ENCODE assay signal across 22 cellular contexts in the genomic region with DNA sequence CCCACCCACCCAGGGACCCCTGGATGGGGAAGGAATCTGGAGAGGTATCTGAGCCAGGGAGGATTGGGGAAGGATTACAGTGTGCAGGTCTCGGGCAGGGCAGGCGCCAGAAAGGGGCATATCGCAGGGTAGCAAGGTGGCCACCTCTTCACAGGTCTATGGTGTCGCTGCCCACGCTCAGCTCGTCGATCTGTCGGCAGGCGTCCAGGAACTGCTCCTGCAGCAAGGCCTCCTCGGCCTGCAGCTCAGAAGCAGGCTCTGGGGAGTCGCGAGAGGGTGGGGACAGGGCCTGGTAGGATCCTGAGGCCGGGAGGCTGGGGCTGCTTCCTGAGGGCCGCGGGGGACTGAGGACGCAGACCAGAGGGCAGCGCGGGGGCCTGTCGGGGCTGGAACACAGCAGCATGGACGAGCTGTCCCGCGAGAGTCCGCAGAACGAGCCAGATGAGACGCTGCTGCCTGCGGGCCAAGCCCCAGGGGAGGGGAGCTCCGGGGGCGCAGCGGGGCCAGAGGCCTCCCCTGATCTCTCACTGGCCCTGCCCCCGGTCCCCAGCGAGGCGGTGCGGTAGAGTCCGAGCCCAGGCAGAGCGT. TPM values are rescaled to one million over a fixed set of nuclear protein-coding genes. Genes with fewer than 3 reads are reported as not detected.
DNase-seq lines count a peak whose midpoint lies in the region; ATAC-seq and TF ChIP-seq lines count a peak whose summit lies in the region.
"Had no signal": no experiment of that assay in that cellular context is flagged by ENCODE, and none has a peak within 500 bp of the region (broad histone marks: within the 10 kb centered on the region; RNA-seq: fewer than 3 reads in every experiment).

No MANE protein-coding gene starts in this region.

- peak overlapping the region; percentile 62 for H2BK120ac ChIP-seq in neuronal stem cell (ENCODE audit: low read depth, low read length)

- H3K4me1 ChIP-seq in BLaER1 treated with 17β-estradiol and CSF1 and Interleukin-3, amounts not matched to agents 10 nM and 100 nM, result peaks cover 5 to 17% (median 10%) of the 10 kb centered on the region in 10 experiments; a peak in 17 of 20 replicates
- H3K4me1 ChIP-seq in neuronal stem cell (ENCODE audit: control insufficient read depth in 2 of 2, insufficient read depth in 1 of 2, low read depth in 1 of 2, low read length in 2 of 2), result peaks cover 3 to 5% of the 10 kb centered on the region in 2 donors
- H3K4me1 ChIP-seq: breast epithelium had no signal

- H2AK5ac ChIP-seq in neuronal stem cell (ENCODE audit: low read depth, low read length), result peak overlapping the region; percentile 65

- H2AFZ ChIP-seq in neuronal stem cell (ENCODE audit: low read length), result peak overlapping the region; percentile 17

- H3K79me1 ChIP-seq in neuronal stem cell (ENCODE audit: low read depth, low read length), result no peaks in the 10 kb centered on the region

- peak overlapping the region in 1 of 11 experiments; percentile 29; a peak in 1 of 22 replicates for H3K9ac ChIP-seq in BLaER1 treated with 17β-estradiol and CSF1 and Interleukin-3, amounts not matched to agents 10 nM and 100 nM
- peak overlapping the region; percentile 74 for H3K9ac ChIP-seq in neuronal stem cell (ENCODE audit: low read depth, low read length, poor library complexity)

- H3K23ac ChIP-seq in neuronal stem cell (ENCODE audit: low read depth, low read length, poor library complexity), result peak overlapping the region; percentile 70

- H3K4ac ChIP-seq in neuronal stem cell (ENCODE audit: low read length), result no peak overlapping the region

- H3K27ac ChIP-seq in BLaER1 treated with 17β-estradiol and CSF1 and Interleukin-3, amounts not matched to agents 10 nM and 100 nM, result no peak overlapping the region; a peak in 1 of 22 replicates
- no peak overlapping the region for H3K27ac ChIP-seq in neuronal stem cell (replicated peaks; ENCODE audit: low read length)
- H3K27ac ChIP-seq: breast epithelium, epithelial cell of prostate had no signal

- no peak; the same call in 1 of the 2 replicates for ATAC-seq in WTC11
- ATAC-seq: HCT116, Panc1 had no signal

- peak overlapping the region in 1 of 10 experiments; percentile 19; a peak in 1 of 20 replicates for H3K4me3 ChIP-seq in BLaER1 treated with 17β-estradiol and CSF1 and Interleukin-3, amounts not matched to agents 10 nM and 100 nM
- no peak overlapping the region for H3K4me3 ChIP-seq in neuronal stem cell (ENCODE audit: low read length in 2 of 2)

- no peak overlapping the region for H4K91ac ChIP-seq in neuronal stem cell (ENCODE audit: low read depth, low read length, poor library complexity)

- H3K4me2 ChIP-seq in BLaER1 treated with 17β-estradiol and CSF1 and Interleukin-3, amounts not matched to agents 10 nM and 100 nM, result peak overlapping the region in 9 of 11 experiments; percentile 43 to 63 (median 53); a peak in 16 of 22 replicates
- H3K4me2 ChIP-seq in neuronal stem cell (ENCODE audit: insufficient read depth, low read length, poor library complexity, severe bottlenecking), result no peak overlapping the region

- peak overlapping the region; percentile 89 for H3K18ac ChIP-seq in neuronal stem cell (ENCODE audit: low read length)

- H3K36me3 ChIP-seq in BLaER1 treated with 17β-estradiol and CSF1 and Interleukin-3, amounts not matched to agents 10 nM and 100 nM, result no peaks in the 10 kb centered on the region
- no peaks in the 10 kb centered on the region for H3K36me3 ChIP-seq in neuronal stem cell (replicated peaks in 1 of 2; ENCODE audit: control insufficient read depth in 2 of 2, insufficient read depth in 2 of 2, low read length in 2 of 2)
- H3K36me3 ChIP-seq: breast epithelium had no signal

- peaks cover 33 to 54% (median 47%) of the 10 kb centered on the region in 11 experiments for H3K27me3 ChIP-seq in BLaER1 treated with 17β-estradiol and CSF1 and Interleukin-3, amounts not matched to agents 10 nM and 100 nM
- peaks cover 13 to 74% (median 52%) of the 10 kb centered on the region in 3 experiments for H3K27me3 ChIP-seq in neuronal stem cell (ENCODE audit: control insufficient read depth in 3 of 3, insufficient read depth in 3 of 3, low read depth in 1 of 3, low read length in 3 of 3)

- POLR2A ChIA-PET in WTC11 (lab: Charles Lee), result no interaction called here

- H3K9me3 ChIP-seq in BLaER1 treated with 17β-estradiol and CSF1 and Interleukin-3, amounts not matched to agents 10 nM and 100 nM (replicated peaks in 1 of 11), result peaks cover 0 to 14% (median 9%) of the 10 kb centered on the region in 11 experiments; a peak in 9 of 22 replicates
- peaks cover 0 to 3% of the 10 kb centered on the region in 2 donors for H3K9me3 ChIP-seq in neuronal stem cell (replicated peaks in 1 of 2; ENCODE audit: control insufficient read depth in 2 of 2, insufficient read depth in 1 of 2, low read depth in 1 of 2, low read length in 2 of 2)
- H3K9me3 ChIP-seq: breast epithelium had no signal

- no peak overlapping the region for H2BK5ac ChIP-seq in neuronal stem cell (ENCODE audit: low read length)

- H3K36me3 Mint-ChIP-seq in T-helper 1 cell treated with Interleukin-12 subunit alpha and Interleukin-12 subunit beta and Interleukin-4 antibody, amounts not matched to agents 30 μg/mL and 1 μg/mL, for 36 hours (ENCODE audit: low read depth), result no peaks in the 10 kb centered on the region
- no peaks in the 10 kb centered on the region for H3K36me3 Mint-ChIP-seq in WTC11
- H3K36me3 Mint-ChIP-seq in activated naive CD8-positive, alpha-beta T cell treated with anti-CD3 and anti-CD28 coated beads for 36 hours, result no peaks in the 10 kb centered on the region

- no peak overlapping the region for H3K14ac ChIP-seq in neuronal stem cell (ENCODE audit: low read length)

- peak overlapping the region; percentile 92 for H2BK12ac ChIP-seq in neuronal stem cell (ENCODE audit: low read length)

- TF ChIP-seq CTCF in WTC11 (IDR thresholded peaks at IDR 0.05), result no peak

- H4K8ac ChIP-seq in neuronal stem cell (ENCODE audit: low read depth, low read length), result peak overlapping the region; percentile 74

- no peak overlapping the region for H3K27ac Mint-ChIP-seq in T-helper 1 cell treated with Interleukin-12 subunit alpha and Interleukin-12 subunit beta and Interleukin-4 antibody, amounts not matched to agents 30 μg/mL and 1 μg/mL, for 36 hours
- no peak overlapping the region for H3K27ac Mint-ChIP-seq in WTC11
- H3K27ac Mint-ChIP-seq in activated naive CD8-positive, alpha-beta T cell treated with anti-CD3 and anti-CD28 coated beads for 36 hours, result no peak overlapping the region
- H3K27ac Mint-ChIP-seq: activated naive CD4-positive, alpha-beta T cell treated with anti-CD3 and anti-CD28 coated beads for 36 hours had no signal

- no CpG with 5 or more reads among the region's 35 CpGs for WGBS in neuronal stem cell (ENCODE audit: extremely low coverage in 2 of 2, insufficient read length in 2 of 2, insufficient replicate concordance in 1 of 2), 2 donors

- H3K27me3 Mint-ChIP-seq in T-helper 1 cell treated with Interleukin-12 subunit alpha and Interleukin-12 subunit beta and Interleukin-4 antibody, amounts not matched to agents 30 μg/mL and 1 μg/mL, for 36 hours (ENCODE audit: low read depth), result peaks cover 63% of the 10 kb centered on the region
- peaks cover 78% of the 10 kb centered on the region for H3K27me3 Mint-ChIP-seq in WTC11 (ENCODE audit: low read depth)
- H3K27me3 Mint-ChIP-seq in activated naive CD8-positive, alpha-beta T cell treated with anti-CD3 and anti-CD28 coated beads for 36 hours, result peaks cover 43% of the 10 kb centered on the region

- CTCF ChIA-PET in WTC11 (lab: Charles Lee), result interaction anchor here (0.8 to 5.5 kb wide), 6 partner anchors 10 to 142 kb away, joined by 3 to 125 read pairs (median 7); no protein-coding TSS in a partner anchor

- no peaks in the 10 kb centered on the region for H4K20me1 ChIP-seq in BLaER1 treated with 17β-estradiol and CSF1 and Interleukin-3, amounts not matched to agents 10 nM and 100 nM

- H3K4me3 Mint-ChIP-seq in T-helper 1 cell treated with Interleukin-12 subunit alpha and Interleukin-12 subunit beta and Interleukin-4 antibody, amounts not matched to agents 30 μg/mL and 1 μg/mL, for 36 hours, result peak overlapping the region; percentile 29
- H3K4me3 Mint-ChIP-seq in WTC11, result peak overlapping the region; percentile 10; the same call in 1 of the 2 replicates
- H3K4me3 Mint-ChIP-seq in activated naive CD8-positive, alpha-beta T cell treated with anti-CD3 and anti-CD28 coated beads for 36 hours, result no peak overlapping the region
- H3K4me3 Mint-ChIP-seq: activated naive CD4-positive, alpha-beta T cell treated with anti-CD3 and anti-CD28 coated beads for 36 hours; activated T-cell treated with anti-CD3 and anti-CD28 coated beads, Interleukin-2, amount 50 U/mL, for 4 hours had no signal

- DNase-seq in T-helper 1 cell (no peak), WTC11 (ENCODE audit: low spot score) (peak; percentile 30), neuronal stem cell (ENCODE audit: low spot score) (no peak), NCI-H2227 treated with DMSO at 0.1 percent for 48 hours (lab: John Stamatoyannopoulos, UW) (no peak), amygdala (lab: John Stamatoyannopoulos, UW) (no peak)
- no peak for DNase-seq in activated naive CD8-positive, alpha-beta T cell treated with anti-CD3 and anti-CD28 coated beads for 36 hours
- DNase-seq: activated CD4-positive, alpha-beta T cell treated with anti-CD3 and anti-CD28 coated beads for 4 hours; activated naive CD4-positive, alpha-beta T cell treated with anti-CD3 and anti-CD28 coated beads for 36 hours; activated T-cell treated with anti-CD3 and anti-CD28 coated beads, Interleukin-2, amount 50 U/mL, for 4 hours; effector CD4-positive, alpha-beta T cell; NCI-H1092 treated with DMSO at 0.1 percent for 48 hours; NCI-H187 treated with DMSO at 0.1 percent for 48 hours; NCI-H526; SIG-M5; trophoblast cell had no signal

- peaks cover 6% of the 10 kb centered on the region for H3K4me1 Mint-ChIP-seq in T-helper 1 cell treated with Interleukin-12 subunit alpha and Interleukin-12 subunit beta and Interleukin-4 antibody, amounts not matched to agents 30 μg/mL and 1 μg/mL, for 36 hours (ENCODE audit: low read depth)
- H3K4me1 Mint-ChIP-seq in WTC11, result peaks cover 5% of the 10 kb centered on the region
- no peaks in the 10 kb centered on the region for H3K4me1 Mint-ChIP-seq in activated naive CD8-positive, alpha-beta T cell treated with anti-CD3 and anti-CD28 coated beads for 36 hours

- peak overlapping the region; percentile 30 for H2BK15ac ChIP-seq in neuronal stem cell (ENCODE audit: low read length)

- no peaks in the 10 kb centered on the region for H3K9me3 Mint-ChIP-seq in T-helper 1 cell treated with Interleukin-12 subunit alpha and Interleukin-12 subunit beta and Interleukin-4 antibody, amounts not matched to agents 30 μg/mL and 1 μg/mL, for 36 hours
- H3K9me3 Mint-ChIP-seq in WTC11, result no peaks in the 10 kb centered on the region
- no peaks in the 10 kb centered on the region for H3K9me3 Mint-ChIP-seq in activated naive CD8-positive, alpha-beta T cell treated with anti-CD3 and anti-CD28 coated beads for 36 hours
- H3K9me3 Mint-ChIP-seq: activated naive CD4-positive, alpha-beta T cell treated with anti-CD3 and anti-CD28 coated beads for 36 hours; activated T-cell treated with anti-CD3 and anti-CD28 coated beads, Interleukin-2, amount 50 U/mL, for 4 hours had no signal

RNA-seq across cellular contexts. Expression of gene RBM28, which starts 7.1 kb away (rescaled TPM):
- total RNA-seq in WTC11 (2021), result 51.5 to 66.1 TPM (median 56.2 TPM) in 3 replicates
- 28.9 TPM for polyA plus RNA-seq in neuronal stem cell (2013, experiment 1 of 2)
- 28.7 TPM for polyA plus RNA-seq in neuronal stem cell (2013, experiment 2 of 2)
- 10 to 100 TPM; 80.2 to 81.8 TPM for total RNA-seq in activated naive CD8-positive, alpha-beta T cell treated with anti-CD3 and anti-CD28 coated beads for 36 hours

RNA-seq across cellular contexts. Expression of gene PRRT4, which starts 10.7 kb away (rescaled TPM):
- total RNA-seq in WTC11 (2021), result 0.92 to 1.5 TPM (median 1.2 TPM) in 3 replicates
- polyA plus RNA-seq in neuronal stem cell (2013, experiment 1 of 2), result 1.2 TPM
- 1.4 TPM for polyA plus RNA-seq in neuronal stem cell (2013, experiment 2 of 2)
- under 1 TPM; 0.18 to 0.27 TPM for total RNA-seq in activated naive CD8-positive, alpha-beta T cell treated with anti-CD3 and anti-CD28 coated beads for 36 hours
- total RNA-seq: M059J had no signal

RNA-seq across cellular contexts. Expression of gene IMPDH1, which starts 59.0 kb away (rescaled TPM):
- 42.8 to 54.2 TPM (median 44.1 TPM) in 3 replicates for total RNA-seq in WTC11 (2021)
- polyA plus RNA-seq in neuronal stem cell (2013, experiment 1 of 2), result 39.6 TPM
- 38.1 TPM for polyA plus RNA-seq in neuronal stem cell (2013, experiment 2 of 2)
- 10 to 100 TPM; 71.0 to 73.9 TPM for total RNA-seq in activated naive CD8-positive, alpha-beta T cell treated with anti-CD3 and anti-CD28 coated beads for 36 hours
